ENCODE assay signal across 8 cellular contexts in genomic region chr4:106315476-106315967, GRCh38.
DNase-seq lines count a peak whose midpoint lies in the region; ATAC-seq lines count a peak whose summit lies in the region.

No MANE protein-coding gene starts in this region.

- peak; percentile 14 to 15 for DNase-seq in stimulated activated CD4-positive, alpha-beta T cell treated with anti-CD3 and anti-CD28 coated beads, Interleukin-12 subunit alpha, Interleukin-12 subunit beta, amount 100 ng/mL, for 24 hours (ENCODE audit: low read depth in 2 of 2)
- DNase-seq in stimulated activated CD4-positive, alpha-beta T cell treated with anti-CD3 and anti-CD28 coated beads, Interleukin-4, amount 100 ng/mL, for 1 hour = no peak
- DNase-seq in NCI-H69 (lab: John Stamatoyannopoulos, UW) = peak; percentile 66
- peak; percentile 44 for DNase-seq in astrocyte of the hippocampus (ENCODE audit: low read depth, low spot score)
- peak; percentile 1 for DNase-seq in stimulated activated CD8-positive, alpha-beta memory T cell treated with anti-CD3 and anti-CD28 coated beads, Interleukin-7, amount 100 ng/mL, for 24 hours (ENCODE audit: low read depth)
- no peak for DNase-seq in hippocampal formation (lab: John Stamatoyannopoulos, UW)

- ATAC-seq in HG02840 (IDR thresholded peaks at IDR 0.05; ENCODE audit: low FRiP score, unreplicated experiment) = peak; percentile 23

- H3K27me3 ChIP-seq in layer of hippocampus (ENCODE audit: control insufficient read depth, insufficient read depth, low read length) = no peaks in the 10 kb centered on the region

- H3K27ac ChIP-seq in layer of hippocampus (ENCODE audit: low read depth, low read length) = peak overlapping the region; percentile 90

Comparison
In these comparisons a context has a peak if more than half of its experiments do, and no peak if none do; other contexts are left out.
1. DNase-seq: peak in stimulated activated CD4-positive, alpha-beta T cell treated with anti-CD3 and anti-CD28 coated beads, Interleukin-12 subunit alpha, Interleukin-12 subunit beta, amount 100 ng/mL, for 24 hours (2 of 2), NCI-H69 (single experiment), astrocyte of the hippocampus (single experiment) and stimulated activated CD8-positive, alpha-beta memory T cell treated with anti-CD3 and anti-CD28 coated beads, Interleukin-7, amount 100 ng/mL, for 24 hours (single experiment); none in stimulated activated CD4-positive, alpha-beta T cell treated with anti-CD3 and anti-CD28 coated beads, Interleukin-4, amount 100 ng/mL, for 1 hour (single experiment) and hippocampal formation (0 of 2).